In genomic region chr12:84676787-84677186, GRCh38 we compare ENCODE assay signal across 38 cellular contexts.
"Had no signal": no experiment of that assay in that cellular context is flagged by ENCODE, and none has a peak within 500 bp of the region (broad histone marks: within the 10 kb centered on the region; RNA-seq: fewer than 3 reads in every experiment).

No MANE protein-coding gene starts in this region.

- H3K27ac ChIP-seq: body of pancreas, brain microvascular endothelial cell, breast epithelium, WERI-Rb-1 had no signal

- DNase-seq: activated CD4-positive, alpha-beta memory T cell treated with anti-CD3 and anti-CD28 coated beads, Interleukin-2, amount 10 ng/mL, durations not matched to agents 7 days and 5 days; activated CD4-positive, alpha-beta T cell treated with anti-CD3 and anti-CD28 coated beads for 1 hour; activated CD4-positive, alpha-beta T cell treated with anti-CD3 and anti-CD28 coated beads for 36 hours; activated CD4-positive, alpha-beta T cell treated with anti-CD3 and anti-CD28 coated beads for 48 hours; activated CD4-positive, alpha-beta T cell treated with anti-CD3 and anti-CD28 coated beads, Interleukin-2, amount 10 ng/mL, durations not matched to agents 7 days and 5 days; activated CD4-positive, alpha-beta T cell treated with anti-CD3 and anti-CD28 coated beads, Interleukin-2, amount 50 U/mL, for 48 hours; activated CD4-positive, CD25-positive, alpha-beta regulatory T cell; activated CD8-positive, alpha-beta memory T cell treated with anti-CD3 and anti-CD28 coated beads for 24 hours; activated CD8-positive, alpha-beta memory T cell treated with anti-CD3 and anti-CD28 coated beads, Interleukin-2, amount 10 ng/mL, durations not matched to agents 7 days and 5 days; activated CD8-positive, alpha-beta memory T cell treated with anti-CD3 and anti-CD28 coated beads, Interleukin-2, amount 50 U/mL, for 48 hours; activated CD8-positive, alpha-beta T cell treated with anti-CD3 and anti-CD28 coated beads, Interleukin-2, amount 10 ng/mL, durations not matched to agents 7 days and 5 days; activated effector memory CD4-positive, alpha-beta T cell treated with Interleukin-2 at 50 U/mL for 16 hours; activated gamma-delta T cell; activated naive CD4-positive, alpha-beta T cell treated with anti-CD3 and anti-CD28 coated beads, Interleukin-2, amount 10 ng/mL, durations not matched to agents 7 days and 5 days; activated naive CD4-positive, alpha-beta T cell treated with Interleukin-2 at 50 U/mL for 16 hours; activated naive CD8-positive, alpha-beta T cell treated with anti-CD3 and anti-CD28 coated beads, Interleukin-2, amount 10 ng/mL, durations not matched to agents 7 days and 5 days; activated naive CD8-positive, alpha-beta T cell treated with anti-CD3 and anti-CD28 coated beads, Interleukin-2, amount 50 U/mL, for 24 hours; activated T-cell treated with anti-CD3 and anti-CD28 coated beads, Interleukin-2, amount 50 U/mL, for 24 hours; activated T-cell treated with anti-CD3 and anti-CD28 coated beads, Interleukin-2, amount 50 U/mL, for 48 hours; amygdala; anterior cingulate cortex; body of pancreas; brain microvascular endothelial cell; central memory CD4-positive, alpha-beta T cell; T-helper 1 cell; T-helper 2 cell; T-helper 9 cell; WERI-Rb-1 had no signal

- H3K27me3 ChIP-seq: body of pancreas, brain microvascular endothelial cell, breast epithelium had no signal

- H3K27ac Mint-ChIP-seq: activated CD4-positive, alpha-beta memory T cell treated with anti-CD3 and anti-CD28 coated beads, Interleukin-2, amount 10 ng/mL, durations not matched to agents 7 days and 5 days; activated CD4-positive, alpha-beta T cell treated with anti-CD3 and anti-CD28 coated beads for 36 hours; activated CD4-positive, alpha-beta T cell treated with anti-CD3 and anti-CD28 coated beads, Interleukin-2, amount 10 ng/mL, durations not matched to agents 7 days and 5 days; activated CD8-positive, alpha-beta memory T cell treated with anti-CD3 and anti-CD28 coated beads, Interleukin-2, amount 10 ng/mL, durations not matched to agents 7 days and 5 days; activated CD8-positive, alpha-beta T cell treated with anti-CD3 and anti-CD28 coated beads, Interleukin-2, amount 10 ng/mL, durations not matched to agents 7 days and 5 days; activated naive CD4-positive, alpha-beta T cell treated with anti-CD3 and anti-CD28 coated beads, Interleukin-2, amount 10 ng/mL, durations not matched to agents 7 days and 5 days; activated naive CD4-positive, alpha-beta T cell treated with anti-CD3 and anti-CD28 coated beads, Interleukin-2, amount 50 U/mL, for 24 hours; activated naive CD8-positive, alpha-beta T cell; activated naive CD8-positive, alpha-beta T cell treated with anti-CD3 and anti-CD28 coated beads, Interleukin-2, amount 10 ng/mL, durations not matched to agents 7 days and 5 days; activated naive CD8-positive, alpha-beta T cell treated with anti-CD3 and anti-CD28 coated beads, Interleukin-2, amount 50 U/mL, for 24 hours; activated T-cell treated with anti-CD3 and anti-CD28 coated beads, Interleukin-2, amount 50 U/mL, for 24 hours; activated T-helper 2 cell treated with anti-CD3 and anti-CD28 coated beads, Interferon-gamma antibody, Interleukin-2, Interleukin-4, amounts not matched to agents 10 μg/mL and 5 μg/mL and 100 μg/mL, durations not matched to agents 14 hours and 24 hours and 36 hours; T-helper 1 cell treated with Interleukin-12 subunit alpha and Interleukin-12 subunit beta and Interleukin-4 antibody, amounts not matched to agents 30 μg/mL and 1 μg/mL, for 36 hours; T-helper 2 cell treated with Interferon-gamma antibody and Interleukin-4, amounts not matched to agents 5 μg/mL and 100 μg/mL, for 36 hours; WTC11 had no signal

- H3K36me3 ChIP-seq: brain microvascular endothelial cell, breast epithelium, WERI-Rb-1 had no signal

- ATAC-seq: activated CD4-positive, alpha-beta T cell treated with anti-CD3 and anti-CD28 coated beads for 36 hours; activated CD4-positive, CD25-positive, alpha-beta regulatory T cell treated with anti-CD3 and anti-CD28 coated beads, Interleukin-2, amount 50 U/mL, for 24 hours; activated CD8-positive, alpha-beta memory T cell treated with anti-CD3 and anti-CD28 coated beads, Interleukin-2, amount 10 ng/mL, durations not matched to agents 7 days and 5 days; activated CD8-positive, alpha-beta T cell treated with anti-CD3 and anti-CD28 coated beads, Interleukin-2, amount 10 ng/mL, durations not matched to agents 7 days and 5 days; activated naive CD8-positive, alpha-beta T cell treated with anti-CD3 and anti-CD28 coated beads, Interleukin-2, amount 50 U/mL, for 24 hours; body of pancreas; WTC11 had no signal

- H3K4me1 Mint-ChIP-seq: activated CD4-positive, alpha-beta memory T cell treated with anti-CD3 and anti-CD28 coated beads, Interleukin-2, amount 10 ng/mL, durations not matched to agents 7 days and 5 days; activated CD4-positive, alpha-beta T cell treated with anti-CD3 and anti-CD28 coated beads for 36 hours; activated CD4-positive, alpha-beta T cell treated with anti-CD3 and anti-CD28 coated beads, Interleukin-2, amount 10 ng/mL, durations not matched to agents 7 days and 5 days; activated CD8-positive, alpha-beta memory T cell treated with anti-CD3 and anti-CD28 coated beads, Interleukin-2, amount 10 ng/mL, durations not matched to agents 7 days and 5 days; activated naive CD4-positive, alpha-beta T cell treated with anti-CD3 and anti-CD28 coated beads, Interleukin-2, amount 10 ng/mL, durations not matched to agents 7 days and 5 days; activated naive CD4-positive, alpha-beta T cell treated with anti-CD3 and anti-CD28 coated beads, Interleukin-2, amount 50 U/mL, for 24 hours; activated naive CD8-positive, alpha-beta T cell treated with anti-CD3 and anti-CD28 coated beads, Interleukin-2, amount 10 ng/mL, durations not matched to agents 7 days and 5 days; activated naive CD8-positive, alpha-beta T cell treated with anti-CD3 and anti-CD28 coated beads, Interleukin-2, amount 50 U/mL, for 24 hours had no signal

- H3K9me3 ChIP-seq: body of pancreas, breast epithelium had no signal

- H3K36me3 Mint-ChIP-seq: activated CD8-positive, alpha-beta memory T cell treated with anti-CD3 and anti-CD28 coated beads, Interleukin-2, amount 10 ng/mL, durations not matched to agents 7 days and 5 days; activated naive CD4-positive, alpha-beta T cell treated with anti-CD3 and anti-CD28 coated beads, Interleukin-2, amount 10 ng/mL, durations not matched to agents 7 days and 5 days; activated naive CD4-positive, alpha-beta T cell treated with anti-CD3 and anti-CD28 coated beads, Interleukin-2, amount 50 U/mL, for 24 hours; activated naive CD8-positive, alpha-beta T cell; activated naive CD8-positive, alpha-beta T cell treated with anti-CD3 and anti-CD28 coated beads, Interleukin-2, amount 10 ng/mL, durations not matched to agents 7 days and 5 days had no signal

- H3K27me3 Mint-ChIP-seq: activated CD4-positive, alpha-beta memory T cell treated with anti-CD3 and anti-CD28 coated beads, Interleukin-2, amount 10 ng/mL, durations not matched to agents 7 days and 5 days; activated CD4-positive, alpha-beta T cell treated with anti-CD3 and anti-CD28 coated beads for 36 hours; activated CD4-positive, alpha-beta T cell treated with anti-CD3 and anti-CD28 coated beads, Interleukin-2, amount 10 ng/mL, durations not matched to agents 7 days and 5 days; activated CD8-positive, alpha-beta memory T cell treated with anti-CD3 and anti-CD28 coated beads, Interleukin-2, amount 10 ng/mL, durations not matched to agents 7 days and 5 days; activated naive CD4-positive, alpha-beta T cell treated with anti-CD3 and anti-CD28 coated beads, Interleukin-2, amount 10 ng/mL, durations not matched to agents 7 days and 5 days; activated naive CD4-positive, alpha-beta T cell treated with anti-CD3 and anti-CD28 coated beads, Interleukin-2, amount 50 U/mL, for 24 hours; activated naive CD8-positive, alpha-beta T cell; activated naive CD8-positive, alpha-beta T cell treated with anti-CD3 and anti-CD28 coated beads, Interleukin-2, amount 10 ng/mL, durations not matched to agents 7 days and 5 days; activated naive CD8-positive, alpha-beta T cell treated with anti-CD3 and anti-CD28 coated beads, Interleukin-2, amount 50 U/mL, for 24 hours; activated T-cell treated with anti-CD3 and anti-CD28 coated beads, Interleukin-2, amount 50 U/mL, for 24 hours had no signal

- H3K9me3 Mint-ChIP-seq: activated CD4-positive, alpha-beta memory T cell treated with anti-CD3 and anti-CD28 coated beads, Interleukin-2, amount 10 ng/mL, durations not matched to agents 7 days and 5 days; activated CD4-positive, alpha-beta T cell treated with anti-CD3 and anti-CD28 coated beads, Interleukin-2, amount 10 ng/mL, durations not matched to agents 7 days and 5 days; activated naive CD4-positive, alpha-beta T cell treated with anti-CD3 and anti-CD28 coated beads, Interleukin-2, amount 10 ng/mL, durations not matched to agents 7 days and 5 days; activated naive CD4-positive, alpha-beta T cell treated with anti-CD3 and anti-CD28 coated beads, Interleukin-2, amount 50 U/mL, for 24 hours; activated naive CD8-positive, alpha-beta T cell treated with anti-CD3 and anti-CD28 coated beads, Interleukin-2, amount 10 ng/mL, durations not matched to agents 7 days and 5 days; activated T-cell treated with anti-CD3 and anti-CD28 coated beads, Interleukin-2, amount 50 U/mL, for 24 hours; activated T-helper 2 cell treated with anti-CD3 and anti-CD28 coated beads, Interferon-gamma antibody, Interleukin-2, Interleukin-4, amounts not matched to agents 10 μg/mL and 5 μg/mL and 100 μg/mL, durations not matched to agents 14 hours and 24 hours and 36 hours; T-helper 1 cell treated with Interleukin-12 subunit alpha and Interleukin-12 subunit beta and Interleukin-4 antibody, amounts not matched to agents 30 μg/mL and 1 μg/mL, for 36 hours; T-helper 2 cell treated with Interferon-gamma antibody and Interleukin-4, amounts not matched to agents 5 μg/mL and 100 μg/mL, for 36 hours had no signal

- H3K4me1 ChIP-seq: body of pancreas, breast epithelium had no signal

- FAIRE-seq: astrocyte, TTC549 had no signal

- H3K4me3 ChIP-seq: body of pancreas, breast epithelium had no signal

- H3K4me3 Mint-ChIP-seq: activated CD4-positive, alpha-beta memory T cell treated with anti-CD3 and anti-CD28 coated beads, Interleukin-2, amount 10 ng/mL, durations not matched to agents 7 days and 5 days; activated CD4-positive, alpha-beta T cell treated with anti-CD3 and anti-CD28 coated beads for 36 hours; activated CD4-positive, alpha-beta T cell treated with anti-CD3 and anti-CD28 coated beads, Interleukin-2, amount 10 ng/mL, durations not matched to agents 7 days and 5 days; activated CD8-positive, alpha-beta memory T cell treated with anti-CD3 and anti-CD28 coated beads, Interleukin-2, amount 10 ng/mL, durations not matched to agents 7 days and 5 days; activated CD8-positive, alpha-beta T cell treated with anti-CD3 and anti-CD28 coated beads, Interleukin-2, amount 10 ng/mL, durations not matched to agents 7 days and 5 days; activated naive CD4-positive, alpha-beta T cell treated with anti-CD3 and anti-CD28 coated beads, Interleukin-2, amount 10 ng/mL, durations not matched to agents 7 days and 5 days; activated naive CD4-positive, alpha-beta T cell treated with anti-CD3 and anti-CD28 coated beads, Interleukin-2, amount 50 U/mL, for 24 hours; activated naive CD8-positive, alpha-beta T cell; activated naive CD8-positive, alpha-beta T cell treated with anti-CD3 and anti-CD28 coated beads, Interleukin-2, amount 10 ng/mL, durations not matched to agents 7 days and 5 days; activated naive CD8-positive, alpha-beta T cell treated with anti-CD3 and anti-CD28 coated beads, Interleukin-2, amount 50 U/mL, for 24 hours; activated T-cell treated with anti-CD3 and anti-CD28 coated beads, Interleukin-2, amount 50 U/mL, for 24 hours; T-helper 1 cell treated with Interleukin-12 subunit alpha and Interleukin-12 subunit beta and Interleukin-4 antibody, amounts not matched to agents 30 μg/mL and 1 μg/mL, for 36 hours; T-helper 2 cell treated with Interferon-gamma antibody and Interleukin-4, amounts not matched to agents 5 μg/mL and 100 μg/mL, for 36 hours; WTC11 had no signal
